Comparison of ENCODE assay signal across 20 cellular contexts in the genomic region with DNA sequence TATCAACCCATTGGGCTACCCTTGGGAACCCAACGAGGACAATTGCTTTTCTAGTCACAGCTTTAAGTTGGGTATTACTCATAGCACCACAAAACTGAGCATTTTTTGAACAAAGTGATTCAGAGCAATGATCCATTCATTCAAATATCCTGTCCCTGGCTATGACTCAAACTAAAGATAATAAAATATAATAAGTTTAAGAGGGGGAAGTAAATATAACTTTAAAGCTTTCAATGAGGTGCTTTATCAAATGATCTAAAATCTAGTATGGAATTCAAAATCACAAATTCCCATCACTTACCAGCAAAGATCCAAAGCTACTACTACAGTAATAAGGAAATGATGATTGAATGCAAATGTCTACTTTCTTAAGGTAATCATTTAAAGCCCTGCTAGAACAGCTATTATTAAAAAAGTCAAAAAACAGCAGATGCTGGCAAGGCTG. TPM values are rescaled to one million over a fixed set of nuclear protein-coding genes. Genes with fewer than 3 reads are reported as not detected.
DNase-seq lines count a peak whose midpoint lies in the region; ATAC-seq, FAIRE-seq and TF ChIP-seq lines count a peak whose summit lies in the region.
"Had no signal": no experiment of that assay in that cellular context is flagged by ENCODE, and none has a peak within 500 bp of the region (broad histone marks: within the 10 kb centered on the region; RNA-seq: fewer than 3 reads in every experiment).

No MANE protein-coding gene starts in this region.

- H4K8ac ChIP-seq in mesenchymal stem cell (ENCODE audit: low read length), result no peak overlapping the region

- no peaks in the 10 kb centered on the region for H3K9me3 ChIP-seq in mesenchymal stem cell (ENCODE audit: control insufficient read depth, low read length)

- peak overlapping the region; percentile 42 for H3K9ac ChIP-seq in mesenchymal stem cell (ENCODE audit: low read length)
- H3K9ac ChIP-seq: neural progenitor cell had no signal

- no peak overlapping the region for H3K4me2 ChIP-seq in mesenchymal stem cell (ENCODE audit: low read length, poor library complexity, severe bottlenecking)
- H3K4me2 ChIP-seq: neural progenitor cell had no signal

- ATAC-seq in left lobe of liver, result no peak

- DNase-seq in BJ (ENCODE audit: low read depth) (peak; percentile 39), LoVo (ENCODE audit: low spot score) (peak; percentile 7), bronchial epithelial cell (ENCODE audit: low read depth) (peak; percentile 66), mesenchymal stem cell (peak; percentile 14), NCI-H2107 treated with DMSO at 0.1 percent for 48 hours (lab: John Stamatoyannopoulos, UW; ENCODE audit: unreplicated experiment) (no peak), left lobe of liver (ENCODE audit: low spot score) (no peak), CD14-positive monocyte (ENCODE audit: low spot score) (no peak), DMS79 treated with DMSO at 0.1 percent for 48 hours (lab: John Stamatoyannopoulos, UW) (no peak)
- DNase-seq: activated CD4-positive, alpha-beta T cell treated with anti-CD3 and anti-CD28 coated beads, Interleukin-2, amount 50 U/mL, for 1 hour; activated naive CD8-positive, alpha-beta T cell treated with anti-CD3 and anti-CD28 coated beads, Interleukin-2, amount 10 ng/mL, durations not matched to agents 7 days and 5 days; activated T-cell treated with anti-CD3 and anti-CD28 coated beads, Interleukin-2, amount 50 U/mL, for 24 hours; islet precursor cell; NCI-H1092 treated with DMSO at 0.1 percent for 48 hours; NCI-H2227 treated with DMSO at 0.1 percent for 48 hours; SIG-M5; substantia nigra; T1000 had no signal

- no peak overlapping the region for H3K4me3 ChIP-seq in BJ (ENCODE audit: low read depth, low read length)
- H3K4me3 ChIP-seq in bronchial epithelial cell (ENCODE audit: low read depth, low read length), result no peak overlapping the region
- H3K4me3 ChIP-seq in mesenchymal stem cell (ENCODE audit: insufficient read depth in 1 of 2, low read depth in 1 of 2, low read length in 2 of 2), result no peak overlapping the region
- H3K4me3 ChIP-seq: neural progenitor cell had no signal

- peak overlapping the region; percentile 67 for H3K27ac ChIP-seq in mesenchymal stem cell (ENCODE audit: low read length, poor library complexity, severe bottlenecking)
- H3K27ac ChIP-seq: neural progenitor cell had no signal

- POLR2A ChIA-PET in BJ (lab: Charles Lee), result no interaction called here

- H3K4me1 ChIP-seq in mesenchymal stem cell (ENCODE audit: control insufficient read depth, insufficient read depth, low read depth, low read length), result no peaks in the 10 kb centered on the region
- H3K4me1 ChIP-seq: neural progenitor cell had no signal

- H3K36me3 Mint-ChIP-seq in CD14-positive monocyte, result peaks cover 12 to 16% of the 10 kb centered on the region in 2 donors

- H3K23ac ChIP-seq in mesenchymal stem cell (ENCODE audit: low read length in 2 of 2), result no peak overlapping the region

- H3K27me3 ChIP-seq in BJ (ENCODE audit: control insufficient read depth, insufficient read depth, low read length) (no peaks in the 10 kb centered on the region), bronchial epithelial cell (ENCODE audit: control insufficient read depth, insufficient read depth, low read length) (no peaks in the 10 kb centered on the region), mesenchymal stem cell (ENCODE audit: control insufficient read depth in 1 of 2, insufficient read depth in 1 of 2, low read length in 2 of 2) (peaks cover 0 to 11% of the 10 kb centered on the region in 2 experiments)
- H3K27me3 ChIP-seq: neural progenitor cell had no signal

- H3K4me3 Mint-ChIP-seq in CD14-positive monocyte, result no peak overlapping the region
- H3K4me3 Mint-ChIP-seq: activated naive CD8-positive, alpha-beta T cell treated with anti-CD3 and anti-CD28 coated beads, Interleukin-2, amount 10 ng/mL, durations not matched to agents 7 days and 5 days; activated T-cell treated with anti-CD3 and anti-CD28 coated beads, Interleukin-2, amount 50 U/mL, for 24 hours; mesothelial cell of epicardium; neural progenitor cell had no signal

- H2BK12ac ChIP-seq in mesenchymal stem cell (ENCODE audit: low read length in 2 of 2), result no peak overlapping the region

- CTCF ChIA-PET in BJ (lab: Yijun Ruan, JAX), result no interaction called here

- no peak overlapping the region for H2AK5ac ChIP-seq in mesenchymal stem cell (ENCODE audit: low read length, severe bottlenecking)

- H3K79me1 ChIP-seq in mesenchymal stem cell (replicated peaks; ENCODE audit: low read length, poor library complexity, severe bottlenecking), result no peaks in the 10 kb centered on the region

- H3K14ac ChIP-seq in mesenchymal stem cell (ENCODE audit: low read length in 2 of 2), result no peak overlapping the region

- no peak overlapping the region for H3K4ac ChIP-seq in mesenchymal stem cell (ENCODE audit: low read depth in 1 of 2, low read length in 2 of 2)

- FAIRE-seq in bronchial epithelial cell (lab: Jason Lieb, UNC), result no peak
- FAIRE-seq: GM12892 had no signal

- H4K91ac ChIP-seq in mesenchymal stem cell (ENCODE audit: low read length), result no peak overlapping the region

- H2AFZ ChIP-seq in mesenchymal stem cell (ENCODE audit: low read depth, low read length), result no peak overlapping the region
- H2AFZ ChIP-seq: neural progenitor cell had no signal

- H3K4me1 Mint-ChIP-seq in CD14-positive monocyte, result no peaks in the 10 kb centered on the region
- H3K4me1 Mint-ChIP-seq: neural progenitor cell had no signal

- no peak overlapping the region for H2BK15ac ChIP-seq in mesenchymal stem cell (ENCODE audit: low read depth, poor library complexity, severe bottlenecking)

- WGBS in mesenchymal stem cell, result no CpG with 5 or more reads among the region's 1 CpG

- TF ChIP-seq CTCF in BJ (IDR thresholded peaks at IDR 0.05; ENCODE audit: insufficient read depth, low read depth, low read length) (no peak), bronchial epithelial cell (IDR thresholded peaks at IDR 0.05; ENCODE audit: insufficient read depth, low read length, severe bottlenecking) (no peak), CD14-positive monocyte (IDR thresholded peaks at IDR 0.05) (no peak)

- no peak overlapping the region for H3K18ac ChIP-seq in mesenchymal stem cell (ENCODE audit: low read depth in 1 of 2, low read length in 2 of 2)

- H3K36me3 ChIP-seq in BJ (ENCODE audit: control insufficient read depth, insufficient read depth, low read length) (no peaks in the 10 kb centered on the region), bronchial epithelial cell (ENCODE audit: control insufficient read depth, insufficient read depth, low read length) (no peaks in the 10 kb centered on the region), mesenchymal stem cell (ENCODE audit: control insufficient read depth in 1 of 2, insufficient read depth in 2 of 2, low read depth in 1 of 2, low read length in 2 of 2) (peaks cover 0 to 4% of the 10 kb centered on the region in 2 experiments)

- no peak overlapping the region for H2BK5ac ChIP-seq in mesenchymal stem cell (ENCODE audit: low read depth, low read length, poor library complexity, severe bottlenecking)

- intact Hi-C loops in CD14-positive monocyte (cut with micrococcal nuclease), result no loop called here

- peaks cover 0 to 2% (median 0%) of the 10 kb centered on the region in 7 donors for H3K9me3 Mint-ChIP-seq in CD14-positive monocyte
- H3K9me3 Mint-ChIP-seq: activated naive CD8-positive, alpha-beta T cell treated with anti-CD3 and anti-CD28 coated beads, Interleukin-2, amount 10 ng/mL, durations not matched to agents 7 days and 5 days; activated T-cell treated with anti-CD3 and anti-CD28 coated beads, Interleukin-2, amount 50 U/mL, for 24 hours had no signal

- H2BK120ac ChIP-seq in mesenchymal stem cell (ENCODE audit: low read depth, low read length), result no peak overlapping the region

- no peak overlapping the region for H3K27ac Mint-ChIP-seq in CD14-positive monocyte
- H3K27ac Mint-ChIP-seq: activated naive CD8-positive, alpha-beta T cell treated with anti-CD3 and anti-CD28 coated beads, Interleukin-2, amount 10 ng/mL, durations not matched to agents 7 days and 5 days; activated T-cell treated with anti-CD3 and anti-CD28 coated beads, Interleukin-2, amount 50 U/mL, for 24 hours; mesothelial cell of epicardium; neural progenitor cell had no signal

- H3K27me3 Mint-ChIP-seq in CD14-positive monocyte (ENCODE audit: low read depth in 3 of 3), result peaks cover 0 to 24% (median 0%) of the 10 kb centered on the region in 3 donors
- H3K27me3 Mint-ChIP-seq: activated naive CD8-positive, alpha-beta T cell treated with anti-CD3 and anti-CD28 coated beads, Interleukin-2, amount 10 ng/mL, durations not matched to agents 7 days and 5 days had no signal

RNA-seq across cellular contexts. Expression of a gene that starts 39.8 kb away (rescaled TPM):
- polyA plus RNA-seq in BJ (2011; rRNA removed), result not detected in 2 replicates
- not detected in 2 replicates for polyA minus RNA-seq in BJ (2011; rRNA and poly(A)+ RNA removed)
- not detected in 2 replicates for total RNA-seq in bronchial epithelial cell
- polyA plus RNA-seq in mesenchymal stem cell (2013, experiment 1 of 2), result not detected
- not detected for polyA plus RNA-seq in mesenchymal stem cell (2013, experiment 2 of 2)
- total RNA-seq in left lobe of liver, result not detected
- polyA plus RNA-seq in CD14-positive monocyte, result not detected
- total RNA-seq: activated naive CD8-positive, alpha-beta T cell treated with anti-CD3 and anti-CD28 coated beads, Interleukin-2, amount 10 ng/mL, durations not matched to agents 7 days and 5 days; mesothelial cell of epicardium had no signal

Comparison
In these comparisons a context has a peak if more than half of its experiments do, and no peak if none do; other contexts are left out.
1. DNase-seq: peak in BJ (single experiment), LoVo (single experiment), bronchial epithelial cell (single experiment) and mesenchymal stem cell (single experiment); none in NCI-H2107 treated with DMSO at 0.1 percent for 48 hours (single experiment), left lobe of liver (single experiment), CD14-positive monocyte (single experiment) and DMS79 treated with DMSO at 0.1 percent for 48 hours (single experiment).